Comparison of ENCODE assay signal across 9 cellular contexts in genomic region chr4:73869130-73870055, GRCh38. TPM values are rescaled to one million over a fixed set of nuclear protein-coding genes. Genes with fewer than 3 reads are reported as not detected.
DNase-seq lines count a peak whose midpoint lies in the region; ATAC-seq, FAIRE-seq and TF ChIP-seq lines count a peak whose summit lies in the region.
"Had no signal": no experiment of that assay in that cellular context is flagged by ENCODE, and none has a peak within 500 bp of the region (broad histone marks: within the 10 kb centered on the region; RNA-seq: fewer than 3 reads in every experiment).

TSS of gene CXCL1 (plus strand) at chr4:73869393. CDS start at chr4:73869471, 78 bp downstream.

- peak within 1 kb of the TSS; percentile 85 for H2AFZ ChIP-seq in astrocyte (ENCODE audit: low read depth, low read length)

- peaks cover 2% of the 10 kb centered on the region for H3K36me3 Mint-ChIP-seq in astrocyte (ENCODE audit: low read depth, unreplicated experiment)

- H3K4me3 ChIP-seq in astrocyte (ENCODE audit: insufficient read depth, low read depth, low read length): peak within 1 kb of the TSS; percentile 56
- peak within 1 kb of the TSS; percentile 65 for H3K4me3 ChIP-seq in iPS-15b (ENCODE audit: low read depth, low read length)
- peak within 1 kb of the TSS; percentile 49 to 68 (median 59) for H3K4me3 ChIP-seq in skeletal muscle tissue (ENCODE audit: low read length in 3 of 3)
- no peak within 1 kb of the TSS for H3K4me3 ChIP-seq in BE2C (ENCODE audit: low read depth, low read length)
- H3K4me3 ChIP-seq: BLaER1 had no signal

- no peak for TF ChIP-seq CTCF in astrocyte (IDR thresholded peaks at IDR 0.05; ENCODE audit: insufficient read depth, low read depth, low read length)
- no peak for TF ChIP-seq CTCF in BE2C (IDR thresholded peaks at IDR 0.05; ENCODE audit: low read depth, low read length)

- peak within 1 kb of the TSS; percentile 57 for H3K9ac ChIP-seq in astrocyte (ENCODE audit: low read length)
- H3K9ac ChIP-seq in iPS-15b (ENCODE audit: low read depth, low read length): no peak within 1 kb of the TSS
- peak within 1 kb of the TSS in 2 of 3 donors; percentile 3 to 34 for H3K9ac ChIP-seq in skeletal muscle tissue (ENCODE audit: low read depth in 1 of 3, low read length in 3 of 3)
- H3K9ac ChIP-seq: BLaER1 had no signal

- H3K36me3 ChIP-seq in astrocyte (ENCODE audit: insufficient read depth, low read length): no peaks in the 10 kb centered on the region
- H3K36me3 ChIP-seq in iPS-15b (ENCODE audit: control insufficient read depth, insufficient read depth, low read length): no peaks in the 10 kb centered on the region
- H3K36me3 ChIP-seq in skeletal muscle tissue (ENCODE audit: control insufficient read depth in 3 of 3, insufficient read depth in 3 of 3, low read length in 3 of 3): no peaks in the 10 kb centered on the region
- no peaks in the 10 kb centered on the region for H3K36me3 ChIP-seq in BE2C
- H3K36me3 ChIP-seq: BLaER1 had no signal

- H3K9me3 ChIP-seq in astrocyte (ENCODE audit: insufficient read depth, low read depth, low read length) (no peaks in the 10 kb centered on the region), iPS-15b (ENCODE audit: control insufficient read depth, insufficient read depth, low read length) (no peaks in the 10 kb centered on the region), skeletal muscle tissue (ENCODE audit: control insufficient read depth in 3 of 3, low read length in 3 of 3) (no peaks in the 10 kb centered on the region), BE2C (no peaks in the 10 kb centered on the region)

- H3K4me3 Mint-ChIP-seq in astrocyte (ENCODE audit: unreplicated experiment): peak within 1 kb of the TSS; percentile 86

- no peaks in the 10 kb centered on the region for H3K4me1 ChIP-seq in astrocyte (ENCODE audit: insufficient read depth, low read length)
- H3K4me1 ChIP-seq in iPS-15b (ENCODE audit: control insufficient read depth, insufficient read depth, low read length): no peaks in the 10 kb centered on the region
- H3K4me1 ChIP-seq in skeletal muscle tissue (ENCODE audit: control insufficient read depth in 3 of 3, insufficient read depth in 3 of 3, low read length in 3 of 3): peaks cover 0 to 9% (median 0%) of the 10 kb centered on the region in 3 donors
- H3K4me1 ChIP-seq in BE2C: no peaks in the 10 kb centered on the region
- H3K4me1 ChIP-seq: BLaER1 had no signal

- H3K79me2 ChIP-seq in astrocyte (ENCODE audit: insufficient read depth, low read length): no peaks in the 10 kb centered on the region

- H3K27me3 ChIP-seq in astrocyte (ENCODE audit: insufficient read depth, low read length) (peaks cover 9% of the 10 kb centered on the region), iPS-15b (ENCODE audit: control insufficient read depth, insufficient read depth, low read length) (peaks cover 28% of the 10 kb centered on the region), skeletal muscle tissue (ENCODE audit: control insufficient read depth in 3 of 3, insufficient read depth in 3 of 3, low read length in 3 of 3) (peaks cover 2 to 21% (median 9%) of the 10 kb centered on the region in 3 donors), BE2C (peaks cover 18% of the 10 kb centered on the region)
- H3K27me3 ChIP-seq: BLaER1 had no signal

- peaks cover 18% of the 10 kb centered on the region for H3K4me1 Mint-ChIP-seq in astrocyte (ENCODE audit: low read depth, unreplicated experiment)

- H3K27ac ChIP-seq in astrocyte (ENCODE audit: low read depth, low read length) (no peak within 1 kb of the TSS), skeletal muscle tissue (ENCODE audit: low read depth, low read length) (no peak within 1 kb of the TSS)
- H3K27ac ChIP-seq: BLaER1 had no signal

- no peaks in the 10 kb centered on the region for H4K20me1 ChIP-seq in astrocyte (ENCODE audit: insufficient read depth, low read length)
- H4K20me1 ChIP-seq: BLaER1 had no signal

- peaks cover 4% of the 10 kb centered on the region for H3K9me3 Mint-ChIP-seq in astrocyte (ENCODE audit: unreplicated experiment)

- H3K4me2 ChIP-seq in astrocyte (ENCODE audit: low read length): peak within 1 kb of the TSS; percentile 96
- H3K4me2 ChIP-seq: BLaER1 had no signal

- ATAC-seq in GM21367 (IDR thresholded peaks at IDR 0.05; ENCODE audit: unreplicated experiment): no peak

- DNase-seq in NCI-H1105 treated with DMSO at 0.1 percent for 48 hours (lab: John Stamatoyannopoulos, UW) (peak; percentile 2), NCI-H1105 (lab: John Stamatoyannopoulos, UW) (no peak), astrocyte (ENCODE audit: low read depth) (peak; percentile 10), BE2C (no peak)
- no peak for DNase-seq in activated naive CD4-positive, alpha-beta T cell treated with Interleukin-2 at 50 U/mL for 16 hours

- peak within 1 kb of the TSS; percentile 59 for H3K27ac Mint-ChIP-seq in astrocyte (ENCODE audit: unreplicated experiment)

- no peaks in the 10 kb centered on the region for H3K27me3 Mint-ChIP-seq in astrocyte (ENCODE audit: low read depth, unreplicated experiment)

- no peak for FAIRE-seq in astrocyte (lab: Jason Lieb, UNC)

RNA-seq across cellular contexts. Expression of gene CXCL1, which starts in this region (rescaled TPM):
- total RNA-seq in astrocyte (8.5 and 11.4 TPM in 2 replicates), skeletal muscle tissue (0.52 TPM)
- polyA plus RNA-seq in BE2C (2012; ENCODE audit: insufficient read depth, insufficient read length, low read depth): not detected

Comparison
In these comparisons a context has a peak if more than half of its experiments do, and no peak if none do; other contexts are left out.
1. DNase-seq: peak in NCI-H1105 treated with DMSO at 0.1 percent for 48 hours (single experiment) and astrocyte (single experiment); none in NCI-H1105 (single experiment), activated naive CD4-positive, alpha-beta T cell treated with Interleukin-2 at 50 U/mL for 16 hours (single experiment) and BE2C (single experiment).